In genomic region chr15:92881570-92881837, GRCh38 we compare ENCODE assay signal across 8 cellular contexts. TPM values are rescaled to one million over a fixed set of nuclear protein-coding genes. Genes with fewer than 3 reads are reported as not detected.
A peak's percentile ranks its signal among the peaks of the same experiment; 100 is the strongest.
DNase-seq lines count a peak whose midpoint lies in the region; ATAC-seq, FAIRE-seq and TF ChIP-seq lines count a peak whose summit lies in the region.

No MANE protein-coding gene starts in this region.

- H3K4me3 ChIP-seq in A549: peak overlapping the region; percentile 34; the same call in 2 of the 3 replicates
- peak overlapping the region; percentile 57 for H3K4me3 ChIP-seq in Karpas-422 (ENCODE audit: low read length)

- no peak for TF ChIP-seq EP300 in A549 (IDR thresholded peaks at IDR 0.05)

- peak overlapping the region; percentile 74 for H3K9ac ChIP-seq in Karpas-422 (ENCODE audit: low read length)

- intact Hi-C loops in natural killer cell (cut with micrococcal nuclease): loop anchor here (5.0 kb wide), 1 partner anchor 49 kb away; no protein-coding TSS in a partner anchor

- POLR2A ChIA-PET in A549 (lab: Yijun Ruan, JAX): interaction anchor here (1.2 to 10.4 kb wide), 14 partner anchors 12 to 80 kb away, joined by 3 to 374 read pairs (median 32); partner anchors contain the start of gene CHD2

- ATAC-seq in A549: no peak
- no peak for ATAC-seq in natural killer cell
- no peak for ATAC-seq in GM19328 (IDR thresholded peaks at IDR 0.05; ENCODE audit: unreplicated experiment)
- ATAC-seq in HG02884 (IDR thresholded peaks at IDR 0.05; ENCODE audit: unreplicated experiment): no peak

- peaks cover 13% of the 10 kb centered on the region for H3K36me3 Mint-ChIP-seq in chondrocyte (ENCODE audit: low read depth)
- peaks cover 21% of the 10 kb centered on the region for H3K36me3 Mint-ChIP-seq in natural killer cell

- H3K27ac ChIP-seq in A549 (peak overlapping the region; percentile 86), Karpas-422 (ENCODE audit: low read length) (no peak overlapping the region)

- no peaks in the 10 kb centered on the region for H3K9me2 ChIP-seq in Karpas-422 (replicated peaks; ENCODE audit: insufficient read depth, low read length)

- 20% methylated on average over 5 of the region's 5 CpGs for WGBS in A549 (ENCODE audit: missing lambda C conversion rate)

- H3K27me3 Mint-ChIP-seq in chondrocyte (ENCODE audit: low read depth) (no peaks in the 10 kb centered on the region), natural killer cell (ENCODE audit: low read depth in 2 of 2) (peaks cover 9 to 16% of the 10 kb centered on the region in 2 donors)

- DNase-seq in A549 (ENCODE audit: low read depth in 1 of 2, low spot score in 1 of 2): no peak
- DNase-seq in Karpas-422: no peak
- no peak for DNase-seq in chondrocyte (ENCODE audit: low spot score)
- no peak for DNase-seq in natural killer cell
- no peak for DNase-seq in RCC 7860 (ENCODE audit: low spot score)
- DNase-seq in SHP77 (lab: John Stamatoyannopoulos, UW): no peak

- H3K36me3 ChIP-seq in Karpas-422 (ENCODE audit: insufficient read depth, low read length): peaks cover 29% of the 10 kb centered on the region

- H3K9me3 Mint-ChIP-seq in chondrocyte (ENCODE audit: low read depth): no peaks in the 10 kb centered on the region
- H3K9me3 Mint-ChIP-seq in natural killer cell: no peaks in the 10 kb centered on the region

- peaks cover 36% of the 10 kb centered on the region for H3K79me2 ChIP-seq in Karpas-422 (ENCODE audit: low read length)

- H3K4me1 Mint-ChIP-seq in chondrocyte (ENCODE audit: low read depth) (peaks cover 25% of the 10 kb centered on the region), natural killer cell (peaks cover 39 to 47% of the 10 kb centered on the region in 2 donors)

- no peak overlapping the region for H2AFZ ChIP-seq in Karpas-422 (ENCODE audit: low read length)

- H3K4me1 ChIP-seq in A549: peaks cover 36% of the 10 kb centered on the region
- H3K4me1 ChIP-seq in Karpas-422 (ENCODE audit: low read length): peaks cover 32% of the 10 kb centered on the region

- H3K4me2 ChIP-seq in A549: peak overlapping the region; percentile 88
- peak overlapping the region; percentile 79 for H3K4me2 ChIP-seq in Karpas-422 (ENCODE audit: low read depth, low read length, poor library complexity, severe bottlenecking)

- CTCF ChIA-PET in A549 (lab: Yijun Ruan, JAX): interaction anchor here (0.6 to 17.1 kb wide), 6 partner anchors 13 to 88 kb away, joined by 3 to 168 read pairs (median 6); no protein-coding TSS in a partner anchor

- TF ChIP-seq CTCF in A549 (IDR thresholded peaks at IDR 0.05) (no peak), chondrocyte (IDR thresholded peaks at IDR 0.05) (no peak), natural killer cell (IDR thresholded peaks at IDR 0.05) (no peak)

- H3K27ac Mint-ChIP-seq in chondrocyte (ENCODE audit: unreplicated experiment) (peak overlapping the region; percentile 95), natural killer cell (peak overlapping the region; percentile 93 to 98)

- no peak for FAIRE-seq in A549 (lab: Jason Lieb, UNC)
- FAIRE-seq in RCC 7860 (lab: Jason Lieb, UNC): no peak

- no peaks in the 10 kb centered on the region for H4K20me1 ChIP-seq in Karpas-422 (ENCODE audit: insufficient read depth, low read depth, low read length)

- no peaks in the 10 kb centered on the region for H3K27me3 ChIP-seq in Karpas-422 (ENCODE audit: low read length)

- H3K4me3 Mint-ChIP-seq in chondrocyte (ENCODE audit: unreplicated experiment) (peak overlapping the region; percentile 79), natural killer cell (peak overlapping the region; percentile 87)

- no peaks in the 10 kb centered on the region for H3K9me3 ChIP-seq in A549
- H3K9me3 ChIP-seq in Karpas-422 (ENCODE audit: low read length): no peaks in the 10 kb centered on the region

- TF ChIP-seq POLR2A in A549 (IDR thresholded peaks at IDR 0.05; ENCODE audit: low read length): no peak

- no peak for TF ChIP-seq RAD21 in A549 (conservative IDR thresholded peaks at IDR 0.05 in 1 of 2, IDR thresholded peaks at IDR 0.05 in 1 of 2)

TF ChIP-seq in A549, 52 proteins besides CTCF, POLR2A, EP300 and RAD21:
- no peak for TF ChIP-seq MAX (IDR thresholded peaks at IDR 0.05)
- no peak for TF ChIP-seq ZC3H11A (IDR thresholded peaks at IDR 0.05)
- no peak for TF ChIP-seq ZSCAN20 (CRISPR knock-in tag; IDR thresholded peaks at IDR 0.05)
- no peak for TF ChIP-seq HMGXB4 (CRISPR knock-in tag; IDR thresholded peaks at IDR 0.05; ENCODE audit: borderline replicate concordance)

RNA-seq across cellular contexts. Expression of gene CHD2, which starts 18.6 kb away (rescaled TPM):
- 68.2 and 88.1 TPM in 2 replicates for polyA plus RNA-seq in A549 (2011; rRNA removed)
- 19.7 and 19.8 TPM in 2 replicates for polyA plus RNA-seq in A549 (2012; cell fraction: cytosol; rRNA removed)
- 42.4 and 67.4 TPM in 2 replicates for polyA plus RNA-seq in A549 (2012; cell fraction: nucleus; rRNA removed)
- 29.5 to 30.2 TPM (median 29.5 TPM) in 3 replicates for polyA plus RNA-seq in A549 (2017; fragmentation: RNase III; extraction: RNeasy Plus Mini Kit Qiagen cat#74134 plus additional on column Dnase treatment)
- polyA minus RNA-seq in A549 (2011; rRNA and poly(A)+ RNA removed): 127 and 129 TPM in 2 replicates
- 22.1 and 37.3 TPM in 2 replicates for total RNA-seq in Karpas-422 (2014; rRNA removed; shearing (Covaris generic); ENCODE audit: low replicate concordance)
- total RNA-seq in chondrocyte: 59.7 to 83.0 TPM (median 61.2 TPM) in 3 replicates
- 100 to 1,000 TPM; 418 to 449 (median 441) TPM for total RNA-seq in natural killer cell
